In the genomic region with DNA sequence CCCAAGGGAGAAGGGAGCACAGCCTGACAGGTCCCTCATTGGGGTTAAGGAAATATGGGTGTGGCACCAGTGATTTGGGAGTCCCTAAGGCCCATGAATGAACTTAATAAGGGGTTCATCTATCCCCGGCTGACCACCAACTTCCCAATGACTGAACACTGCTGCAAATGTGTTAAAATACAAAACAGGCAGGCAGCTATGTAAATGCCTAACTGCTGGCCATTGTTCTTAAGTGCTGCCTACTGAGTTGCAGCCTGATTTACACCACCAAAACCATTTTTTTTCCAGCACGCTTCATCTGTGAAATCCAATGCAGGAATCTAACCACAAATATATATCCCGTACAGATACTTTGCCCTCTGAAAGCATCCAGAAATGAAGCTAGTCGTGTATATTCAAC, we compare ENCODE assay signal across 28 cellular contexts.
"Had no signal": no experiment of that assay in that cellular context is flagged by ENCODE, and none has a peak within 500 bp of the region (broad histone marks: within the 10 kb centered on the region; RNA-seq: fewer than 3 reads in every experiment).

No MANE protein-coding gene starts in this region.

- H2AFZ ChIP-seq: hepatocyte had no signal

- H3K4me1 ChIP-seq: left ventricle myocardium inferior, pancreas, prostate gland, stomach, testis, thyroid gland, transverse colon, upper lobe of left lung, vagina had no signal

- H3K9me3 ChIP-seq: mucosa of descending colon, pancreas, prostate gland, stomach, testis, thyroid gland, transverse colon, upper lobe of left lung, vagina had no signal

- H3K4me2 ChIP-seq: hepatocyte had no signal

- H3K27me3 ChIP-seq: hepatocyte, pancreas, stomach, testis, thyroid gland, transverse colon, upper lobe of left lung, vagina had no signal

- H3K4me3 ChIP-seq: hepatocyte, left ventricle myocardium inferior, lung, mucosa of descending colon, pancreas, prostate gland, skin epidermis, stomach, testis, thyroid gland, transverse colon, upper lobe of left lung, vagina had no signal

- H3K27ac ChIP-seq: hepatocyte, left ventricle myocardium inferior, pancreas, prostate gland, skin epidermis, stomach, testis, thyroid gland, transverse colon, upper lobe of left lung, vagina had no signal

- DNase-seq: islet precursor cell; left ventricle myocardium inferior; midbrain; mucosa of descending colon; naive thymus-derived CD4-positive, alpha-beta T cell; nucleus accumbens; pancreas; posterior cingulate gyrus; retina; right cardiac atrium; stimulated activated CD4-positive, alpha-beta T cell treated with anti-CD3 and anti-CD28 coated beads, Interleukin-12 subunit alpha, Interleukin-12 subunit beta, amount 100 ng/mL, for 4 hours; stimulated activated CD4-positive, alpha-beta T cell treated with anti-CD3 and anti-CD28 coated beads, Interleukin-15, amount 100 ng/mL, for 24 hours; stimulated activated CD4-positive, alpha-beta T cell treated with anti-CD3 and anti-CD28 coated beads, Interleukin-2, amount 100 ng/mL, for 24 hours; stimulated activated CD4-positive, alpha-beta T cell treated with anti-CD3 and anti-CD28 coated beads, Interleukin-4, amount 100 ng/mL, for 1 hour; stimulated activated naive B cell treated with anti-CD40 and anti-IgM and Interleukin-4, amounts not matched to agents 10 μg/mL and 1 μg/mL and 100 μg/mL, for 72 hours; stimulated activated naive CD8-positive, alpha-beta T cell treated with anti-CD3 and anti-CD28 coated beads, Interleukin-15, Interleukin-2, amounts not matched to agents 100 U/mL and 50 U/mL, for 24 hours; stomach; testis; thyroid gland; transverse colon; upper lobe of left lung had no signal

- ATAC-seq: mucosa of descending colon; naive thymus-derived CD4-positive, alpha-beta T cell; natural killer cell treated with Interleukin-12 subunit alpha and Interleukin-12 subunit beta and Interleukin-15 and Interleukin-18, amount 100 ng/mL, for 72 hours; pancreas; right cardiac atrium; sciatic nerve; stimulated activated naive B cell treated with anti-CD40 and anti-IgM and Interleukin-4, amounts not matched to agents 10 μg/mL and 1 μg/mL and 100 μg/mL, for 72 hours; stimulated activated naive CD8-positive, alpha-beta T cell treated with anti-CD3 and anti-CD28 coated beads, Interleukin-15, Interleukin-2, amounts not matched to agents 100 U/mL and 50 U/mL, for 24 hours had no signal

- H3K36me3 ChIP-seq: left ventricle myocardium inferior, pancreas, prostate gland, stomach, thyroid gland, transverse colon, upper lobe of left lung, vagina had no signal
